ENCODE assay signal across 8 cellular contexts in the genomic region with DNA sequence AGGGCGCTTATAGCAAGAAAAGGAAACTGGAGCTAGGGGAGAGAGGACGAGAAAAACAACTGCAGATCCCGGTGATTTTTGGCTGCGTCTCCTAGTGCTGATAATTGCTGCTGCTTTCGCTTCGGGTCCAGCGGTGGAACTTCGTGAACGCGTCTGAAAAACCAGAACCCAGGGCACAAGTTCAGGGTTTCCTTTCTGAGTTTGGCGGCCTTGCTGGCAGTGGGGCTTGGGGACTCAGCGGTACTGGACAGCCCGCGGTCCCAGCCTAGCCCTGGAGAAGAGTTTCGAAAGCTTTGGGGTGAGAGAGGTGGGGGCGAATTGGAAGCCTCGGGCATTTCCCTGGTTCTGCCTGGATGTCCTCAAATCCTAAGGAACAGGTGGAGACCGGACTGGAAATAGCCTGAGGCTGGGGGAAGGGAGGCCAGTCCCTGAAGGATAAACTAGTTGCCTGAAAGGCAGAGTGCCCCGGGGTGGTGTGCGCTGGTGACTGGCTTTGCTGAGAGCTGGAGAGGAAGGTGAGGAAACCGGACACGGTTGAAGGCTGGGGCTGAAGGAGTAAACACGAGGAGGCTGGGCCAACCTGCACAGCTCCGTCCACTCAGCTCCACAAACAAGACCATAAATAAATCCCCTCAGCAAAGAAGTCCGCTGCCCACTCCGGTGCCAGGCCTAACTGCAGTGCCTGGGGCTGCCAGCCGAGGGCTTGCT. TPM values are rescaled to one million over a fixed set of nuclear protein-coding genes. Genes with fewer than 3 reads are reported as not detected.
DNase-seq lines count a peak whose midpoint lies in the region; ATAC-seq lines count a peak whose summit lies in the region.

No MANE protein-coding gene starts in this region.

- H2BK5ac ChIP-seq in neuronal stem cell (ENCODE audit: low read length), result no peak overlapping the region

- no CpG with 5 or more reads among the region's 27 CpGs for WGBS in neuronal stem cell (ENCODE audit: extremely low coverage in 2 of 2, insufficient read length in 2 of 2, insufficient replicate concordance in 1 of 2), 2 donors

- H3K27me3 ChIP-seq in neuronal stem cell (ENCODE audit: control insufficient read depth in 3 of 3, insufficient read depth in 3 of 3, low read depth in 1 of 3, low read length in 3 of 3), result peaks cover 5 to 86% (median 27%) of the 10 kb centered on the region in 3 experiments

- intact Hi-C loops in head of caudate nucleus (cut with DNase I), result no loop called here

- no peak overlapping the region for H2BK12ac ChIP-seq in neuronal stem cell (ENCODE audit: low read length)

- H2BK120ac ChIP-seq in neuronal stem cell (ENCODE audit: low read depth, low read length), result no peak overlapping the region

- no peak for ATAC-seq in activated naive CD8-positive, alpha-beta T cell treated with anti-CD3 and anti-CD28 coated beads, Interleukin-2, amount 10 ng/mL, durations not matched to agents 7 days and 5 days (ENCODE audit: low read depth)

- H3K4me2 ChIP-seq in neuronal stem cell (ENCODE audit: insufficient read depth, low read length, poor library complexity, severe bottlenecking), result peak overlapping the region; percentile 92

- H2AFZ ChIP-seq in neuronal stem cell (ENCODE audit: low read length), result peak overlapping the region; percentile 96

- H3K9me3 Mint-ChIP-seq in activated naive CD8-positive, alpha-beta T cell treated with anti-CD3 and anti-CD28 coated beads, Interleukin-2, amount 10 ng/mL, durations not matched to agents 7 days and 5 days, result no peaks in the 10 kb centered on the region

- no peak overlapping the region for H4K91ac ChIP-seq in neuronal stem cell (ENCODE audit: low read depth, low read length, poor library complexity)

- no peaks in the 10 kb centered on the region for H3K79me1 ChIP-seq in neuronal stem cell (ENCODE audit: low read depth, low read length)

- H3K18ac ChIP-seq in neuronal stem cell (ENCODE audit: low read length), result peak overlapping the region; percentile 18

- peaks cover 30% of the 10 kb centered on the region for H3K4me1 Mint-ChIP-seq in activated naive CD8-positive, alpha-beta T cell treated with anti-CD3 and anti-CD28 coated beads, Interleukin-2, amount 10 ng/mL, durations not matched to agents 7 days and 5 days

- no peak overlapping the region for H3K14ac ChIP-seq in neuronal stem cell (ENCODE audit: low read length)

- peak overlapping the region; percentile 88 for H3K27ac Mint-ChIP-seq in activated naive CD8-positive, alpha-beta T cell treated with anti-CD3 and anti-CD28 coated beads, Interleukin-2, amount 10 ng/mL, durations not matched to agents 7 days and 5 days

- H3K27ac ChIP-seq in neuronal stem cell (replicated peaks; ENCODE audit: low read length), result no peak overlapping the region

- peaks cover 2% of the 10 kb centered on the region for H3K36me3 Mint-ChIP-seq in activated naive CD8-positive, alpha-beta T cell treated with anti-CD3 and anti-CD28 coated beads, Interleukin-2, amount 10 ng/mL, durations not matched to agents 7 days and 5 days

- POLR2A ChIA-PET in activated naive CD8-positive, alpha-beta T cell treated with anti-CD3 and anti-CD28 coated beads, Interleukin-2, amount 10 ng/mL, durations not matched to agents 7 days and 5 days (lab: Charles Lee), result interaction anchor here (0.6 to 3.2 kb wide), 4 partner anchors 8 to 110 kb away, joined by 4 to 20 read pairs (median 5); a partner anchor contains a TSS

- no peak overlapping the region for H2AK5ac ChIP-seq in neuronal stem cell (ENCODE audit: low read depth, low read length)

- H3K9ac ChIP-seq in neuronal stem cell (ENCODE audit: low read depth, low read length, poor library complexity), result peak overlapping the region; percentile 27

- no peaks in the 10 kb centered on the region for H3K36me3 ChIP-seq in neuronal stem cell (replicated peaks in 1 of 2; ENCODE audit: control insufficient read depth in 2 of 2, insufficient read depth in 2 of 2, low read length in 2 of 2)

- DNase-seq in activated naive CD4-positive, alpha-beta T cell treated with Interleukin-2 at 50 U/mL for 16 hours, result peak; percentile 9
- no peak for DNase-seq in activated naive CD4-positive, alpha-beta T cell treated with anti-CD3 and anti-CD28 coated beads, Interleukin-2, amount 50 U/mL, for 16 hours
- DNase-seq in NCI-H2196 (lab: John Stamatoyannopoulos, UW; ENCODE audit: unreplicated experiment), result peak; percentile 47
- peak; percentile 52 for DNase-seq in activated naive CD8-positive, alpha-beta T cell treated with anti-CD3 and anti-CD28 coated beads, Interleukin-2, amount 10 ng/mL, durations not matched to agents 7 days and 5 days
- DNase-seq in head of caudate nucleus, result peak in 38 of 42 donors; percentile 23 to 87 (median 73)
- DNase-seq in neuronal stem cell (ENCODE audit: low spot score), result no peak
- DNase-seq in kidney glomerular epithelial cell (lab: John Stamatoyannopoulos, UW), result no peak
- DNase-seq in HuH-7 (ENCODE audit: low spot score), result no peak

- H3K27me3 Mint-ChIP-seq in activated naive CD8-positive, alpha-beta T cell treated with anti-CD3 and anti-CD28 coated beads, Interleukin-2, amount 10 ng/mL, durations not matched to agents 7 days and 5 days, result peaks cover 7% of the 10 kb centered on the region

- peak overlapping the region; percentile 94 for H3K4me3 Mint-ChIP-seq in activated naive CD8-positive, alpha-beta T cell treated with anti-CD3 and anti-CD28 coated beads, Interleukin-2, amount 10 ng/mL, durations not matched to agents 7 days and 5 days

- no peak overlapping the region for H4K8ac ChIP-seq in neuronal stem cell (ENCODE audit: low read depth, low read length)

- H3K9me3 ChIP-seq in neuronal stem cell (replicated peaks in 1 of 2; ENCODE audit: control insufficient read depth in 2 of 2, insufficient read depth in 1 of 2, low read depth in 1 of 2, low read length in 2 of 2), result no peaks in the 10 kb centered on the region

- peak overlapping the region; percentile 43 to 79 for H3K4me3 ChIP-seq in neuronal stem cell (ENCODE audit: low read length in 2 of 2)

- peaks cover 3 to 7% of the 10 kb centered on the region in 2 donors for H3K4me1 ChIP-seq in neuronal stem cell (ENCODE audit: control insufficient read depth in 2 of 2, insufficient read depth in 1 of 2, low read depth in 1 of 2, low read length in 2 of 2)

- no peak overlapping the region for H3K4ac ChIP-seq in neuronal stem cell (ENCODE audit: low read length)

- H3K23ac ChIP-seq in neuronal stem cell (ENCODE audit: low read depth, low read length, poor library complexity), result peak overlapping the region; percentile 58

- H2BK15ac ChIP-seq in neuronal stem cell (ENCODE audit: low read length), result peak overlapping the region; percentile 35

RNA-seq across cellular contexts. Expression of a gene that starts 0.9 kb away (rescaled TPM):
- 10 to 100 TPM; 11.0 to 14.0 TPM for total RNA-seq in activated naive CD8-positive, alpha-beta T cell treated with anti-CD3 and anti-CD28 coated beads, Interleukin-2, amount 10 ng/mL, durations not matched to agents 7 days and 5 days
- 0.20 TPM for polyA plus RNA-seq in neuronal stem cell (2013, experiment 1 of 2)
- polyA plus RNA-seq in neuronal stem cell (2013, experiment 2 of 2), result 0.54 TPM

Comparison
In these comparisons a context has a peak if more than half of its experiments do, and no peak if none do; other contexts are left out.
1. DNase-seq: peak in activated naive CD4-positive, alpha-beta T cell treated with Interleukin-2 at 50 U/mL for 16 hours (single experiment), NCI-H2196 (single experiment), activated naive CD8-positive, alpha-beta T cell treated with anti-CD3 and anti-CD28 coated beads, Interleukin-2, amount 10 ng/mL, durations not matched to agents 7 days and 5 days (single experiment) and head of caudate nucleus (38 of 42); none in activated naive CD4-positive, alpha-beta T cell treated with anti-CD3 and anti-CD28 coated beads, Interleukin-2, amount 50 U/mL, for 16 hours (single experiment), neuronal stem cell (single experiment), kidney glomerular epithelial cell (single experiment) and HuH-7 (single experiment).